In the genomic region with DNA sequence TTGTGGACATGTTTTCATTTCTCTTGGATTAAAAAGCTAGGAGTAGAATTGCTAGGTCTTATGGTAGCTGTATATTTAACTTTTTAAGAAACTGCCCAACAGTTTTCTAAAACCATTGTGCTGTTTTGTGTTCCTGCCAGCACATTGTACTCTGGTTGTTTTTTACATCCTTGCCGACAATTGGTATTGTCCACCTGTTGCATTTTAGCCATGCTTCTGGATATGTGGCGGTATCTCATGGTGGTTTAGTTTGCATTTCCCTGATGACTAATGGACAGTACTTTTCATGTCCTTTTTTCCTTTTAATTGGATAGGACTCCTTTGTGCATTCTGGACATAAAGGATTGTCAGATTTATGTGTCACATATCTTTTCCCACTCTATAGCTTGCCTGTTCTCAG, we compare ENCODE assay signal across 22 cellular contexts. TPM values are rescaled to one million over a fixed set of nuclear protein-coding genes. Genes with fewer than 3 reads are reported as not detected.
DNase-seq lines count a peak whose midpoint lies in the region; ATAC-seq, FAIRE-seq and TF ChIP-seq lines count a peak whose summit lies in the region.
"Had no signal": no experiment of that assay in that cellular context is flagged by ENCODE, and none has a peak within 500 bp of the region (broad histone marks: within the 10 kb centered on the region; RNA-seq: fewer than 3 reads in every experiment).

No MANE protein-coding gene starts in this region.

- H3K27ac ChIP-seq in RWPE2 (ENCODE audit: poor library complexity, severe bottlenecking): peak overlapping the region; percentile 38
- no peak overlapping the region for H3K27ac ChIP-seq in endothelial cell of umbilical vein (ENCODE audit: insufficient read depth, low read depth, low read length)
- peak overlapping the region in 5 of 8 donors; percentile 2 to 83 (median 47) for H3K27ac ChIP-seq in spleen
- H3K27ac ChIP-seq in ascending aorta: peak overlapping the region in 1 of 2 donors; percentile 16
- H3K27ac ChIP-seq: A549; BLaER1 treated with 17β-estradiol and CSF1 and Interleukin-3, amounts not matched to agents 10 nM and 100 nM; brain microvascular endothelial cell; vagina had no signal

- no peaks in the 10 kb centered on the region for H3K27me3 ChIP-seq in RWPE2 (ENCODE audit: insufficient read depth, poor library complexity, severe bottlenecking)
- H3K27me3 ChIP-seq in endothelial cell of umbilical vein (ENCODE audit: control insufficient read depth in 2 of 2, insufficient read depth in 2 of 2, low read length in 2 of 2): no peaks in the 10 kb centered on the region
- H3K27me3 ChIP-seq in spleen (replicated peaks in 1 of 7): no peaks in the 10 kb centered on the region
- H3K27me3 ChIP-seq in ascending aorta: no peaks in the 10 kb centered on the region
- H3K27me3 ChIP-seq: BLaER1 treated with 17β-estradiol and CSF1 and Interleukin-3, amounts not matched to agents 10 nM and 100 nM; brain microvascular endothelial cell; MG63; vagina had no signal

- CTCF ChIA-PET in activated CD8-positive, alpha-beta memory T cell treated with anti-CD3 and anti-CD28 coated beads, Interleukin-2, amount 10 ng/mL, durations not matched to agents 7 days and 5 days (lab: Charles Lee): interaction anchor here (1.2 to 11.3 kb wide), 3 partner anchors 31 to 71 kb away, joined by 3 to 90 read pairs (median 3); a partner anchor contains a TSS
- CTCF ChIA-PET in endothelial cell of umbilical vein (lab: Charles Lee): interaction anchor here (2.4 to 5.3 kb wide), 3 partner anchors 11 to 72 kb away, joined by 13 to 22 read pairs (median 19); a partner anchor contains a TSS

- no peak for FAIRE-seq in endothelial cell of umbilical vein (lab: Jason Lieb, UNC)
- FAIRE-seq in GM19239 (lab: Jason Lieb, UNC): no peak
- FAIRE-seq: A549, HepG2 had no signal

- no peaks in the 10 kb centered on the region for H3K9me3 Mint-ChIP-seq in activated CD8-positive, alpha-beta memory T cell treated with anti-CD3 and anti-CD28 coated beads, Interleukin-2, amount 10 ng/mL, durations not matched to agents 7 days and 5 days (ENCODE audit: low read depth)

- no peaks in the 10 kb centered on the region for H4K20me1 ChIP-seq in endothelial cell of umbilical vein (replicated peaks; ENCODE audit: control insufficient read depth, extremely low read depth, insufficient read depth, low read length)

- no TSS peak for BruUV-seq in endothelial cell of umbilical vein (replicated peaks; lab: Mats Ljungman, UMichigan)

- POLR2A ChIA-PET in endothelial cell of umbilical vein (lab: Charles Lee): interaction anchor here (1.0 kb wide), 1 partner anchor 46 kb away, joined by 3 read pairs; a partner anchor contains a TSS

- no peaks in the 10 kb centered on the region for H3K9me1 ChIP-seq in endothelial cell of umbilical vein (replicated peaks; ENCODE audit: control insufficient read depth, extremely low read depth, insufficient read depth, low read length)

- H3K27ac Mint-ChIP-seq in activated CD8-positive, alpha-beta memory T cell treated with anti-CD3 and anti-CD28 coated beads, Interleukin-2, amount 10 ng/mL, durations not matched to agents 7 days and 5 days: peak overlapping the region; percentile 41

- peaks cover 98% of the 10 kb centered on the region for H3K36me3 ChIP-seq in RWPE2 (ENCODE audit: low read depth)
- H3K36me3 ChIP-seq in endothelial cell of umbilical vein (ENCODE audit: control insufficient read depth in 2 of 2, extremely low read depth in 1 of 2, insufficient read depth in 2 of 2, low read length in 2 of 2): peaks cover 7 to 26% of the 10 kb centered on the region in 2 experiments
- H3K36me3 ChIP-seq in spleen: peaks cover 0 to 100% (median 45%) of the 10 kb centered on the region in 6 donors
- peaks cover 8 to 21% of the 10 kb centered on the region in 2 donors for H3K36me3 ChIP-seq in ascending aorta

- WGBS in spleen, 5 donors: 89 to 97% (median 91%) methylated on average over 2 of the region's 2 CpGs

- H3K9ac ChIP-seq in endothelial cell of umbilical vein (replicated peaks; ENCODE audit: extremely low read depth, insufficient read depth, low read length): no peak overlapping the region
- H3K9ac ChIP-seq: BLaER1 treated with 17β-estradiol and CSF1 and Interleukin-3, amounts not matched to agents 10 nM and 100 nM had no signal

- peaks cover 87% of the 10 kb centered on the region for H3K4me1 Mint-ChIP-seq in activated CD8-positive, alpha-beta memory T cell treated with anti-CD3 and anti-CD28 coated beads, Interleukin-2, amount 10 ng/mL, durations not matched to agents 7 days and 5 days

- TF ChIP-seq POLR2A in endothelial cell of umbilical vein (IDR thresholded peaks at IDR 0.05; ENCODE audit: low read depth, low read length): no peak
- no peak for TF ChIP-seq POLR2A in spleen (IDR thresholded peaks at IDR 0.05)

- H2AFZ ChIP-seq in endothelial cell of umbilical vein (ENCODE audit: low read depth, low read length): no peak overlapping the region

- H3K27me3 Mint-ChIP-seq in activated CD8-positive, alpha-beta memory T cell treated with anti-CD3 and anti-CD28 coated beads, Interleukin-2, amount 10 ng/mL, durations not matched to agents 7 days and 5 days: no peaks in the 10 kb centered on the region

- intact Hi-C loops in endothelial cell of umbilical vein (cut with micrococcal nuclease) (no loop called here), spleen (cut with DNase I; ENCODE audit: low total_unique reads) (no loop called here), posterior vena cava (cut with DNase I) (no loop called here), ascending aorta (cut with DNase I) (no loop called here)

- peaks cover 70% of the 10 kb centered on the region for H3K79me2 ChIP-seq in endothelial cell of umbilical vein (ENCODE audit: control insufficient read depth, insufficient read depth, low read length)

- H3K4me1 ChIP-seq in RWPE2 (ENCODE audit: insufficient read depth, poor library complexity, severe bottlenecking) (peaks cover 18% of the 10 kb centered on the region), endothelial cell of umbilical vein (ENCODE audit: control insufficient read depth, extremely low read depth, insufficient read depth, low read length) (no peaks in the 10 kb centered on the region), spleen (peaks cover 30 to 100% (median 61%) of the 10 kb centered on the region in 6 donors), ascending aorta (peaks cover 0 to 17% of the 10 kb centered on the region in 2 donors)
- H3K4me1 ChIP-seq: vagina had no signal

- H3K4me3 ChIP-seq in RWPE2 (ENCODE audit: severe bottlenecking) (no peak overlapping the region), endothelial cell of umbilical vein (replicated peaks in 1 of 3; ENCODE audit: insufficient read depth in 1 of 3, low read depth in 1 of 3, low read length in 3 of 3) (no peak overlapping the region), spleen (no peak overlapping the region), ascending aorta (no peak overlapping the region)
- H3K4me3 ChIP-seq: A549; BLaER1 treated with 17β-estradiol and CSF1 and Interleukin-3, amounts not matched to agents 10 nM and 100 nM; MG63; vagina had no signal

- ATAC-seq in activated CD8-positive, alpha-beta memory T cell treated with anti-CD3 and anti-CD28 coated beads, Interleukin-2, amount 10 ng/mL, durations not matched to agents 7 days and 5 days: no peak
- ATAC-seq in RWPE2 (ENCODE audit: low read depth): no peak
- ATAC-seq: A549, HepG2, Right ventricle myocardium inferior had no signal

- H3K36me3 Mint-ChIP-seq in activated CD8-positive, alpha-beta memory T cell treated with anti-CD3 and anti-CD28 coated beads, Interleukin-2, amount 10 ng/mL, durations not matched to agents 7 days and 5 days: peaks cover 83% of the 10 kb centered on the region

- no peaks in the 10 kb centered on the region for H3K9me3 ChIP-seq in RWPE2 (ENCODE audit: severe bottlenecking)
- H3K9me3 ChIP-seq in endothelial cell of umbilical vein (replicated peaks; ENCODE audit: control insufficient read depth, insufficient read depth, low read length): no peaks in the 10 kb centered on the region
- no peaks in the 10 kb centered on the region for H3K9me3 ChIP-seq in spleen
- no peaks in the 10 kb centered on the region for H3K9me3 ChIP-seq in ascending aorta
- H3K9me3 ChIP-seq: A549, MG63, vagina had no signal

- no peak overlapping the region for H3K4me3 Mint-ChIP-seq in activated CD8-positive, alpha-beta memory T cell treated with anti-CD3 and anti-CD28 coated beads, Interleukin-2, amount 10 ng/mL, durations not matched to agents 7 days and 5 days

- dilution Hi-C loops in endothelial cell of umbilical vein (cut with MboI; ENCODE audit: extremely low pct_ligation_motif_present, low sequenced_read_pairs): no loop called here

- no peak overlapping the region for H3K4me2 ChIP-seq in endothelial cell of umbilical vein (ENCODE audit: insufficient read depth, low read length)
- H3K4me2 ChIP-seq: A549; BLaER1 treated with 17β-estradiol and CSF1 and Interleukin-3, amounts not matched to agents 10 nM and 100 nM had no signal

- TF ChIP-seq CTCF in RWPE2 (IDR thresholded peaks at IDR 0.05; ENCODE audit: poor library complexity, severe bottlenecking) (no peak), endothelial cell of umbilical vein (IDR thresholded peaks at IDR 0.05; ENCODE audit: extremely low read depth in 1 of 2, insufficient read depth in 1 of 2, low read depth in 1 of 2, low read length in 2 of 2) (no peak), spleen (IDR thresholded peaks at IDR 0.05 in 8 of 11, conservative IDR thresholded peaks at IDR 0.05 in 3 of 11) (no peak), ascending aorta (IDR thresholded peaks at IDR 0.05) (no peak)

- DNase-seq in activated CD8-positive, alpha-beta memory T cell treated with anti-CD3 and anti-CD28 coated beads, Interleukin-2, amount 10 ng/mL, durations not matched to agents 7 days and 5 days: no peak
- DNase-seq in activated CD8-positive, alpha-beta memory T cell treated with anti-CD3 and anti-CD28 coated beads, Interleukin-2, amount 50 U/mL, for 4 hours: no peak
- DNase-seq in RWPE2 (ENCODE audit: low spot score) (no peak), endothelial cell of umbilical vein (ENCODE audit: low read depth, low spot score) (peak; percentile 16), spleen (no peak), posterior vena cava (ENCODE audit: low spot score) (no peak), ascending aorta (ENCODE audit: low spot score in 2 of 2) (no peak), GM19239 (ENCODE audit: insufficient read length, low spot score) (no peak)
- DNase-seq: activated CD4-positive, alpha-beta T cell treated with anti-CD3 and anti-CD28 coated beads, Interleukin-2, amount 50 U/mL, for 1 hour; activated naive CD4-positive, alpha-beta T cell treated with anti-CD3 and anti-CD28 coated beads, Interleukin-2, amount 50 U/mL, for 16 hours; brain microvascular endothelial cell; cortex of kidney; MG63; NCI-H146; NCI-H2171 treated with DMSO at 0.1 percent for 48 hours; NCI-H526; T-helper 1 cell had no signal

RNA-seq across cellular contexts. Expression of a gene that starts 45.5 kb away (rescaled TPM):
- total RNA-seq in activated CD8-positive, alpha-beta memory T cell treated with anti-CD3 and anti-CD28 coated beads, Interleukin-2, amount 10 ng/mL, durations not matched to agents 7 days and 5 days: 10 to 100 TPM; 84.9 to 86.1 TPM
- total RNA-seq in endothelial cell of umbilical vein: 53.9 and 58.8 TPM in 2 replicates
- 10.6 and 11.7 TPM in 2 replicates for polyA plus RNA-seq in endothelial cell of umbilical vein
- 20.3 and 22.6 TPM in 2 replicates for polyA plus RNA-seq in endothelial cell of umbilical vein (2011; cell fraction: cytosol; rRNA removed)
- 20.8 and 26.3 TPM in 2 replicates for polyA plus RNA-seq in endothelial cell of umbilical vein (2011; cell fraction: nucleus; rRNA removed)
- 48.6 and 75.6 TPM in 2 replicates for polyA plus RNA-seq in endothelial cell of umbilical vein (2012)
- polyA minus RNA-seq in endothelial cell of umbilical vein: 12.1 and 12.3 TPM in 2 replicates
- polyA minus RNA-seq in endothelial cell of umbilical vein (2011; cell fraction: cytosol; rRNA and poly(A)+ RNA removed): 10.5 TPM
- 22.6 and 33.8 TPM in 2 replicates for polyA minus RNA-seq in endothelial cell of umbilical vein (2011; cell fraction: nucleus; rRNA and poly(A)+ RNA removed)
- total RNA-seq in spleen: 10 to 100 TPM; 45.5 to 70.1 (median 63.8) TPM
- polyA plus RNA-seq in spleen: 10 to 100 TPM; 33.4 to 41.9 (median 40.2) TPM
- 10 to 100 TPM; 21.1 to 32.2 TPM for total RNA-seq in posterior vena cava
- 9.6 TPM for total RNA-seq in ascending aorta
